ENCODE assay signal across 21 cellular contexts in genomic region chr22:49600452-49600847, GRCh38.
"Had no signal": no experiment of that assay in that cellular context is flagged by ENCODE, and none has a peak within 500 bp of the region (broad histone marks: within the 10 kb centered on the region; RNA-seq: fewer than 3 reads in every experiment).

No MANE protein-coding gene starts in this region.

- H3K4me1 Mint-ChIP-seq: naive B cell, nephron progenitor cell had no signal

- H3K4me1 ChIP-seq: colonic mucosa, esophagus squamous epithelium, gastroesophageal sphincter, left lung, right atrium auricular region, sigmoid colon, testis, transverse colon had no signal

- H3K4me3 ChIP-seq: colonic mucosa, esophagus squamous epithelium, gastroesophageal sphincter, left lung, lung, right atrium auricular region, sigmoid colon, skin epidermis, testis, transverse colon had no signal

- H3K4me3 Mint-ChIP-seq: naive B cell; nephron progenitor cell; stimulated activated naive B cell treated with anti-CD40 and anti-IgM and Interleukin-4, amounts not matched to agents 10 μg/mL and 1 μg/mL and 100 μg/mL, for 72 hours; stimulated activated naive CD8-positive, alpha-beta T cell treated with anti-CD3 and anti-CD28 coated beads, Interleukin-15, amount 100 ng/mL, for 72 hours had no signal

- DNase-seq: colonic mucosa; dermis blood vessel endothelial cell; esophagus squamous epithelium; foreskin fibroblast; glutamatergic neuron; mesenchymal stem cell; naive B cell; nephron progenitor cell; stimulated activated CD4-positive, alpha-beta T cell treated with anti-CD3 and anti-CD28 coated beads, Interleukin-2, amount 100 ng/mL, for 24 hours; stimulated activated CD4-positive, alpha-beta T cell treated with anti-CD3 and anti-CD28 coated beads, Interleukin-4, amount 100 ng/mL, for 4 hours; stimulated activated naive B cell treated with anti-CD40 and anti-IgM and Interleukin-4, amounts not matched to agents 10 μg/mL and 1 μg/mL and 100 μg/mL, for 72 hours; stimulated activated naive CD8-positive, alpha-beta T cell treated with anti-CD3 and anti-CD28 coated beads, Interleukin-15, amount 100 ng/mL, for 72 hours; testis; transverse colon had no signal

- H3K9me3 ChIP-seq: colonic mucosa, neutrophil, testis, transverse colon had no signal

- H3K36me3 ChIP-seq: colonic mucosa, esophagus squamous epithelium, gastroesophageal sphincter, left lung, right atrium auricular region, sigmoid colon, transverse colon had no signal

- H3K27me3 Mint-ChIP-seq: naive B cell; stimulated activated naive B cell treated with anti-CD40 and anti-IgM and Interleukin-4, amounts not matched to agents 10 μg/mL and 1 μg/mL and 100 μg/mL, for 72 hours; stimulated activated naive CD8-positive, alpha-beta T cell treated with anti-CD3 and anti-CD28 coated beads, Interleukin-15, amount 100 ng/mL, for 72 hours had no signal

- H3K27ac ChIP-seq: colonic mucosa, esophagus squamous epithelium, gastroesophageal sphincter, left lung, neutrophil, right atrium auricular region, sigmoid colon, skin epidermis, testis, transverse colon had no signal

- H3K27me3 ChIP-seq: colonic mucosa, esophagus squamous epithelium, left lung, neutrophil, right atrium auricular region, sigmoid colon, testis, transverse colon had no signal

- ATAC-seq: gastroesophageal sphincter; left lung; stimulated activated naive B cell treated with anti-CD40 and anti-IgM and Interleukin-4, amounts not matched to agents 10 μg/mL and 1 μg/mL and 100 μg/mL, for 72 hours had no signal

- H3K27ac Mint-ChIP-seq: naive B cell; nephron progenitor cell; stimulated activated naive B cell treated with anti-CD40 and anti-IgM and Interleukin-4, amounts not matched to agents 10 μg/mL and 1 μg/mL and 100 μg/mL, for 72 hours had no signal
